ENCODE assay signal across 15 cellular contexts in genomic region chr12:82968644-82969339, GRCh38.
"Had no signal": no experiment of that assay in that cellular context is flagged by ENCODE, and none has a peak within 500 bp of the region (broad histone marks: within the 10 kb centered on the region; RNA-seq: fewer than 3 reads in every experiment).

No MANE protein-coding gene starts in this region.

- ATAC-seq: heart left ventricle, left lobe of liver, natural killer cell, sciatic nerve had no signal

- H3K9me3 ChIP-seq: esophagus muscularis mucosa, heart left ventricle, prostate gland had no signal

- H3K4me1 ChIP-seq: esophagus muscularis mucosa, prostate gland had no signal

- H3K4me3 ChIP-seq: esophagus muscularis mucosa, heart left ventricle, prostate gland had no signal

- DNase-seq: activated CD4-positive, alpha-beta memory T cell treated with anti-CD3 and anti-CD28 coated beads, Interleukin-2, amount 10 ng/mL, durations not matched to agents 7 days and 5 days; activated CD8-positive, alpha-beta memory T cell treated with anti-CD3 and anti-CD28 coated beads, Interleukin-2, amount 50 U/mL, for 48 hours; activated naive CD4-positive, alpha-beta T cell treated with Interleukin-2 at 50 U/mL for 16 hours; foreskin melanocyte; heart left ventricle; mammary epithelial cell; natural killer cell; nucleus accumbens; stimulated activated CD4-positive, alpha-beta T cell treated with anti-CD3 and anti-CD28 coated beads, Interleukin-2, amount 100 ng/mL, for 48 hours; stimulated activated naive CD4-positive, alpha-beta T cell treated with Interleukin-2 at 50 U/mL for 16 hours; trophoblast cell had no signal

- H3K36me3 ChIP-seq: heart left ventricle, prostate gland had no signal

- H3K27me3 ChIP-seq: esophagus muscularis mucosa, heart left ventricle had no signal
